ENCODE assay signal across 8 cellular contexts in genomic region chr5:543755-544674, GRCh38. TPM values are rescaled to one million over a fixed set of nuclear protein-coding genes. Genes with fewer than 3 reads are reported as not detected.
A peak's percentile ranks its signal among the peaks of the same experiment; 100 is the strongest.
DNase-seq lines count a peak whose midpoint lies in the region; ATAC-seq, FAIRE-seq and TF ChIP-seq lines count a peak whose summit lies in the region.

No MANE protein-coding gene starts in this region.

- H3K27ac ChIP-seq in kidney (ENCODE audit: low read depth in 2 of 2, low read length in 2 of 2) (no peak overlapping the region), thoracic aorta (no peak overlapping the region)

- H3K4me3 Mint-ChIP-seq in CD14-positive monocyte: peak overlapping the region; percentile 37 to 63

- H3K4me1 Mint-ChIP-seq in CD14-positive monocyte: peaks cover 31% of the 10 kb centered on the region

- intact Hi-C loops in CD14-positive monocyte (cut with micrococcal nuclease) (loop anchor here (5.0 to 10.0 kb wide), 4 partner anchors 63 to 99 kb away; partner anchors contain the start of genes CEP72 (in 1 of the 2) and EXOC3 (in 1 of the 2)), kidney (cut with DNase I) (no loop called here)

- no peak overlapping the region for H3K9ac ChIP-seq in kidney (ENCODE audit: low read length in 2 of 2)

- peaks cover 2 to 12% of the 10 kb centered on the region in 2 donors for H3K36me3 Mint-ChIP-seq in CD14-positive monocyte

- peak; percentile 96 for ATAC-seq in GM19467 (IDR thresholded peaks at IDR 0.05; ENCODE audit: unreplicated experiment)
- peak; percentile 89 for ATAC-seq in HG03460 (IDR thresholded peaks at IDR 0.05; ENCODE audit: unreplicated experiment)
- no peak for ATAC-seq in thoracic aorta (ENCODE audit: insufficient number of reproducible peaks, low FRiP score, low read depth)

- peaks cover 51 to 86% (median 65%) of the 10 kb centered on the region in 3 donors for H3K27me3 Mint-ChIP-seq in CD14-positive monocyte (ENCODE audit: low read depth in 3 of 3)

- peak overlapping the region in 6 of 7 donors; percentile 67 to 87 (median 82) for H3K27ac Mint-ChIP-seq in CD14-positive monocyte

- no peaks in the 10 kb centered on the region for H3K36me3 ChIP-seq in kidney (ENCODE audit: control insufficient read depth in 1 of 2, insufficient read depth in 2 of 2, low read length in 2 of 2)
- H3K36me3 ChIP-seq in thoracic aorta: no peaks in the 10 kb centered on the region

- no peak overlapping the region for H3K4me3 ChIP-seq in kidney (ENCODE audit: low read length in 2 of 2)
- no peak overlapping the region for H3K4me3 ChIP-seq in thoracic aorta

- H3K4me1 ChIP-seq in kidney (ENCODE audit: control insufficient read depth in 1 of 2, insufficient read depth in 1 of 2, low read depth in 1 of 2, low read length in 2 of 2): no peaks in the 10 kb centered on the region
- no peaks in the 10 kb centered on the region for H3K4me1 ChIP-seq in thoracic aorta (ENCODE audit: control insufficient read depth in 1 of 2, low read depth in 2 of 2)

- H3K9me3 ChIP-seq in kidney (ENCODE audit: control insufficient read depth in 1 of 2, low read length in 2 of 2) (no peaks in the 10 kb centered on the region), thoracic aorta (no peaks in the 10 kb centered on the region)

- no peak for FAIRE-seq in kidney (lab: Jason Lieb, UNC)

- no peaks in the 10 kb centered on the region for H3K27me3 ChIP-seq in thoracic aorta (replicated peaks; ENCODE audit: insufficient read depth)

- DNase-seq in CD14-positive monocyte (ENCODE audit: low spot score) (peak; percentile 92), kidney (peak; percentile 76), thoracic aorta (ENCODE audit: low spot score) (peak; percentile 1), EL (no peak), NCI-H524 (lab: John Stamatoyannopoulos, UW) (no peak)
- peak; percentile 67 for DNase-seq in activated CD4-positive, alpha-beta T cell treated with anti-CD3 and anti-CD28 coated beads for 48 hours

- TF ChIP-seq CTCF in CD14-positive monocyte (IDR thresholded peaks at IDR 0.05) (no peak), kidney (IDR thresholded peaks at IDR 0.05; ENCODE audit: borderline replicate concordance, extremely low read depth, insufficient read depth) (no peak), thoracic aorta (IDR thresholded peaks at IDR 0.05) (no peak)

- peaks cover 2 to 23% (median 12%) of the 10 kb centered on the region in 7 donors for H3K9me3 Mint-ChIP-seq in CD14-positive monocyte

RNA-seq across cellular contexts. Expression of gene SLC9A3, which starts 19.8 kb away (rescaled TPM):
- polyA plus RNA-seq in CD14-positive monocyte (under 1 TPM; 0.31 to 0.42 TPM), kidney (ENCODE audit: insufficient read depth, low read depth, low replicate concordance) (36.9 TPM)
- total RNA-seq in kidney (10.5 TPM), thoracic aorta (1 to 10 TPM; 1.6 to 1.8 TPM)

Comparison
In these comparisons a context has a peak if more than half of its experiments do, and no peak if none do; other contexts are left out.
1. DNase-seq: peak in CD14-positive monocyte (single experiment), activated CD4-positive, alpha-beta T cell treated with anti-CD3 and anti-CD28 coated beads for 48 hours (single experiment), kidney (single experiment) and thoracic aorta (single experiment); none in EL (single experiment) and NCI-H524 (0 of 2).